Comparison of ENCODE assay signal across 9 cellular contexts in the genomic region with DNA sequence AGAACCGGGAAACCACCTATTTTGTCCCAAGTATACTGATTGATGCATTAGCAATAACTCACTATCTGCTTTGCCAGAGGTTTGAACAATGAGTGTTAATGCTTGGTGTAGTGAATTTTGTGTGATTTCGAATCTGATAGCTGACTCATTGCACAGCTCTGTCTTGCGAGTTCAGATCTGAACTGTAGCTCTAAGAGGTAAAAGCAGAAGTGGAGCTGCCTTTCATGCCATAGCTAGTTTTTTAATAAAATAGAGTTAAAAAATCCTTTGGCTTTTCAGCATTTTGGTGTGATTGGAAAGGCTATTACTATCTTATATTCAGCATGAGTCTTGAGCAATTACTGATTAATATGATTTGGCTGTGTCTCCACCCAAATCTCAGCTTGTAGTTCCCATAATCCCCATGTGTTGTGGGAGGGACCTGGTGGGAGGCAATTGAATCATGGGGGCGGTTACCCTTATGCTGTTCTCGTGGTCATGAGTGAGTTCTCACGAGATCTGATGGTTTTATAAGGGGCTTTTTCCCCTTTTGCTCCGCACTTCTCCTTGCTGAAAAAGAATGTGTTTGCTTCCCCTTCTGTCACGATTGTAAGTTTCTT. TPM values are rescaled to one million over a fixed set of nuclear protein-coding genes. Genes with fewer than 3 reads are reported as not detected.
DNase-seq lines count a peak whose midpoint lies in the region; ATAC-seq, FAIRE-seq and TF ChIP-seq lines count a peak whose summit lies in the region.
"Had no signal": no experiment of that assay in that cellular context is flagged by ENCODE, and none has a peak within 500 bp of the region (broad histone marks: within the 10 kb centered on the region; RNA-seq: fewer than 3 reads in every experiment).

No MANE protein-coding gene starts in this region.

- peak; percentile 96 for ATAC-seq in HG03175 (IDR thresholded peaks at IDR 0.05; ENCODE audit: unreplicated experiment)
- ATAC-seq in activated naive CD8-positive, alpha-beta T cell treated with anti-CD3 and anti-CD28 coated beads, Interleukin-2, amount 50 U/mL, for 24 hours = peak; percentile 78

- no peak for TF ChIP-seq CTCF in GM10266 (IDR thresholded peaks at IDR 0.05; ENCODE audit: control insufficient read depth, insufficient read depth, low read depth, missing control alignments)

- H3K27me3 Mint-ChIP-seq in activated naive CD4-positive, alpha-beta T cell treated with anti-CD3 and anti-CD28 coated beads for 36 hours (ENCODE audit: low read depth) = no peaks in the 10 kb centered on the region
- H3K27me3 Mint-ChIP-seq in activated naive CD8-positive, alpha-beta T cell treated with anti-CD3 and anti-CD28 coated beads, Interleukin-2, amount 50 U/mL, for 24 hours = no peaks in the 10 kb centered on the region

- peaks cover 0 to 13% (median 5%) of the 10 kb centered on the region in 5 donors for H3K36me3 ChIP-seq in subcutaneous abdominal adipose tissue (ENCODE audit: control insufficient read depth in 5 of 5, insufficient read depth in 5 of 5, low read length in 5 of 5)

- no peak for DNase-seq in activated naive CD4-positive, alpha-beta T cell treated with anti-CD3 and anti-CD28 coated beads for 36 hours
- DNase-seq in activated naive CD4-positive, alpha-beta T cell (lab: John Stamatoyannopoulos, UW) = no peak
- DNase-seq in activated naive CD8-positive, alpha-beta T cell treated with anti-CD3 and anti-CD28 coated beads, Interleukin-2, amount 50 U/mL, for 24 hours = no peak
- DNase-seq in GM10266 (ENCODE audit: extremely low spot score) (no peak), iPS-NIHi11 (ENCODE audit: low spot score) (no peak), GM19239 (ENCODE audit: insufficient read length, low spot score) (no peak)

- peaks cover 6 to 44% (median 35%) of the 10 kb centered on the region in 5 donors for H3K4me1 ChIP-seq in subcutaneous abdominal adipose tissue (ENCODE audit: control insufficient read depth in 5 of 5, insufficient read depth in 5 of 5, low read length in 5 of 5)

- no peaks in the 10 kb centered on the region for H3K27me3 ChIP-seq in subcutaneous abdominal adipose tissue (ENCODE audit: control insufficient read depth in 5 of 5, insufficient read depth in 4 of 5, low read length in 5 of 5)
- H3K27me3 ChIP-seq: BLaER1 had no signal

- peaks cover 54% of the 10 kb centered on the region for H3K4me1 Mint-ChIP-seq in activated naive CD4-positive, alpha-beta T cell treated with anti-CD3 and anti-CD28 coated beads for 36 hours (ENCODE audit: low read depth)
- H3K4me1 Mint-ChIP-seq in activated naive CD8-positive, alpha-beta T cell treated with anti-CD3 and anti-CD28 coated beads, Interleukin-2, amount 50 U/mL, for 24 hours = peaks cover 89% of the 10 kb centered on the region

- CTCF ChIA-PET in activated naive CD4-positive, alpha-beta T cell treated with anti-CD3 and anti-CD28 coated beads for 36 hours (lab: Charles Lee) = interaction anchor here (0.6 to 2.3 kb wide), 4 partner anchors 8 to 22 kb away, joined by 3 to 7 read pairs (median 6); a partner anchor contains a TSS

- intact Hi-C loops in activated naive CD4-positive, alpha-beta T cell treated with anti-CD3 and anti-CD28 coated beads for 36 hours (cut with micrococcal nuclease) = loop anchor here (1.0 kb wide), 2 partner anchors 8 kb away; no protein-coding TSS in a partner anchor

- peaks cover 36% of the 10 kb centered on the region for H3K36me3 Mint-ChIP-seq in activated naive CD4-positive, alpha-beta T cell treated with anti-CD3 and anti-CD28 coated beads for 36 hours (ENCODE audit: low read depth)
- peaks cover 65% of the 10 kb centered on the region for H3K36me3 Mint-ChIP-seq in activated naive CD8-positive, alpha-beta T cell treated with anti-CD3 and anti-CD28 coated beads, Interleukin-2, amount 50 U/mL, for 24 hours (ENCODE audit: low read depth)

- peak overlapping the region; percentile 28 for H3K27ac ChIP-seq in subcutaneous abdominal adipose tissue (ENCODE audit: low read depth, low read length)
- H3K27ac ChIP-seq: BLaER1 had no signal

- H3K9ac ChIP-seq in subcutaneous abdominal adipose tissue (ENCODE audit: low read length in 5 of 5) = no peak overlapping the region
- H3K9ac ChIP-seq: BLaER1 had no signal

- H3K9me3 ChIP-seq in subcutaneous abdominal adipose tissue (ENCODE audit: control insufficient read depth in 5 of 5, low read length in 5 of 5) = peaks cover 0 to 2% (median 0%) of the 10 kb centered on the region in 5 donors

- H3K27ac Mint-ChIP-seq in activated naive CD4-positive, alpha-beta T cell treated with anti-CD3 and anti-CD28 coated beads for 36 hours = peak overlapping the region; percentile 61
- H3K27ac Mint-ChIP-seq in activated naive CD8-positive, alpha-beta T cell treated with anti-CD3 and anti-CD28 coated beads, Interleukin-2, amount 50 U/mL, for 24 hours = peak overlapping the region; percentile 78

- no peak overlapping the region for H3K4me3 ChIP-seq in subcutaneous abdominal adipose tissue (ENCODE audit: low read depth in 1 of 5, low read length in 5 of 5)
- H3K4me3 ChIP-seq: BLaER1 had no signal

- H3K9me3 Mint-ChIP-seq in activated naive CD4-positive, alpha-beta T cell treated with anti-CD3 and anti-CD28 coated beads for 36 hours = peaks cover 18% of the 10 kb centered on the region
- H3K9me3 Mint-ChIP-seq in activated naive CD8-positive, alpha-beta T cell treated with anti-CD3 and anti-CD28 coated beads, Interleukin-2, amount 50 U/mL, for 24 hours = peaks cover 11% of the 10 kb centered on the region

- FAIRE-seq in GM19239 (lab: Jason Lieb, UNC) = no peak

- no peak overlapping the region for H3K4me3 Mint-ChIP-seq in activated naive CD4-positive, alpha-beta T cell treated with anti-CD3 and anti-CD28 coated beads for 36 hours
- H3K4me3 Mint-ChIP-seq in activated naive CD8-positive, alpha-beta T cell treated with anti-CD3 and anti-CD28 coated beads, Interleukin-2, amount 50 U/mL, for 24 hours = peak overlapping the region; percentile 48

RNA-seq across cellular contexts. Expression of a gene that starts 21.1 kb away (rescaled TPM):
- total RNA-seq in activated naive CD4-positive, alpha-beta T cell treated with anti-CD3 and anti-CD28 coated beads for 36 hours = 10 to 100 TPM; 42.1 to 44.5 TPM
